8 cellular contexts compared by ENCODE assay signal in genomic region chr5:173056783-173057061, GRCh38. TPM values are rescaled to one million over a fixed set of nuclear protein-coding genes. Genes with fewer than 3 reads are reported as not detected.
DNase-seq lines count a peak whose midpoint lies in the region; ATAC-seq and TF ChIP-seq lines count a peak whose summit lies in the region.

No MANE protein-coding gene starts in this region.

- TF ChIP-seq CTCF in AG04449 (IDR thresholded peaks at IDR 0.05; ENCODE audit: insufficient read depth, low read length, missing control alignments): no peak
- TF ChIP-seq CTCF in SK-N-SH (IDR thresholded peaks at IDR 0.05): no peak

- WGBS in SK-N-SH (ENCODE audit: low lambda C conversion rate): 0% methylated on average over 10 of the region's 27 CpGs
- WGBS in ectodermal cell, 2 experiments: 1% methylated on average over 27 of the region's 27 CpGs

- peaks cover 0 to 11% (median 0%) of the 10 kb centered on the region in 3 donors for H3K27me3 Mint-ChIP-seq in naive B cell

- TF ChIP-seq EP300 in SK-N-SH (IDR thresholded peaks at IDR 0.05; ENCODE audit: borderline replicate concordance in 1 of 2, low read depth in 1 of 2, low read length in 1 of 2): no peak

- ATAC-seq in GM18498 (IDR thresholded peaks at IDR 0.05; ENCODE audit: unreplicated experiment) (peak; percentile 36), HG02981 (IDR thresholded peaks at IDR 0.05; ENCODE audit: unreplicated experiment) (peak; percentile 21), naive B cell (ENCODE audit: low read depth in 2 of 2) (peak; percentile 44 to 47), HG03565 (IDR thresholded peaks at IDR 0.05; ENCODE audit: unreplicated experiment) (no peak)

- CTCF ChIA-PET in AG04449 (lab: Yijun Ruan, JAX): interaction anchor here (1.0 to 1.5 kb wide), 3 partner anchors 18 to 342 kb away, joined by 3 to 15 read pairs (median 7); partner anchors contain the start of gene ATP6V0E1
- CTCF ChIA-PET in SK-N-SH (lab: Yijun Ruan, JAX): interaction anchor here (0.9 to 1.3 kb wide), 4 partner anchors 11 to 340 kb away, joined by 3 to 5 read pairs (median 3); no protein-coding TSS in a partner anchor

- no peaks in the 10 kb centered on the region for H3K36me3 Mint-ChIP-seq in naive B cell

- H2AFZ ChIP-seq in SK-N-SH (ENCODE audit: low read depth): no peak overlapping the region; the same call in 1 of the 2 replicates

- H3K4me3 Mint-ChIP-seq in naive B cell: peak overlapping the region; percentile 80 to 99 (median 96)

- peak overlapping the region; percentile 76; the same call in 1 of the 2 replicates for H3K9ac ChIP-seq in SK-N-SH

- H3K27ac ChIP-seq in SK-N-SH (ENCODE audit: low read depth in 2 of 2, low read length in 1 of 2): peak overlapping the region; percentile 81 to 98
- H3K27ac ChIP-seq in ectodermal cell (ENCODE audit: insufficient read depth, low read depth, low read length, poor library complexity, severe bottlenecking): peak overlapping the region; percentile 84

- no peaks in the 10 kb centered on the region for H3K9me3 Mint-ChIP-seq in naive B cell

- TF ChIP-seq RAD21 in SK-N-SH (IDR thresholded peaks at IDR 0.05; ENCODE audit: low read length): no peak

- no peaks in the 10 kb centered on the region for H3K9me2 ChIP-seq in SK-N-SH

- H3K27me3 ChIP-seq in SK-N-SH (ENCODE audit: insufficient read depth): no peaks in the 10 kb centered on the region
- H3K27me3 ChIP-seq in ectodermal cell (ENCODE audit: control insufficient read depth, insufficient read depth, low read length, poor library complexity, severe bottlenecking): peaks cover 4% of the 10 kb centered on the region

- H4K20me1 ChIP-seq in SK-N-SH (ENCODE audit: insufficient read depth): no peaks in the 10 kb centered on the region; the same call in 1 of the 2 replicates

- H3K4me3 ChIP-seq in AG04449 (ENCODE audit: low read depth, low read length) (peak overlapping the region; percentile 85), SK-N-SH (ENCODE audit: low read depth in 2 of 2, low read length in 1 of 2) (peak overlapping the region; percentile 95), ectodermal cell (ENCODE audit: insufficient read depth, low read depth, low read length) (peak overlapping the region; percentile 96)

- peak overlapping the region; percentile 90 to 99 (median 97) for H3K27ac Mint-ChIP-seq in naive B cell

- H3K9me3 ChIP-seq in SK-N-SH (no peaks in the 10 kb centered on the region), ectodermal cell (ENCODE audit: control insufficient read depth, low read length) (no peaks in the 10 kb centered on the region)

- POLR2A ChIA-PET in AG04449 (lab: Yijun Ruan, JAX) (interaction anchor here (1.0 to 1.2 kb wide), 2 partner anchors 73 to 88 kb away, joined by 3 to 8 read pairs; partner anchors contain the start of gene ATP6V0E1), SK-N-SH (lab: Yijun Ruan, JAX) (interaction anchor here (0.9 to 1.5 kb wide), 5 partner anchors 73 to 273 kb away, joined by 3 to 5 read pairs (median 4); partner anchors contain the start of genes ATP6V0E1, RPL26L1 and STC2)

- H3K36me3 ChIP-seq in SK-N-SH (replicated peaks in 1 of 2; ENCODE audit: control insufficient read depth in 1 of 2, insufficient read depth in 2 of 2, low read length in 1 of 2) (no peaks in the 10 kb centered on the region), ectodermal cell (ENCODE audit: control insufficient read depth, insufficient read depth, low read length) (no peaks in the 10 kb centered on the region)

- peaks cover 38% of the 10 kb centered on the region for H3K79me2 ChIP-seq in SK-N-SH (ENCODE audit: insufficient read depth)

- H3F3A ChIP-seq in SK-N-SH (replicated peaks; ENCODE audit: insufficient read depth): peaks cover 19% of the 10 kb centered on the region

- peak overlapping the region; percentile 95 for H3K4me2 ChIP-seq in SK-N-SH

- DNase-seq in AG04449 (ENCODE audit: low read depth, low spot score) (no peak), SK-N-SH (peak; percentile 88), naive B cell (no peak), GF-D8 (lab: John Stamatoyannopoulos, UW) (no peak)

- H3K4me1 Mint-ChIP-seq in naive B cell: peaks cover 24 to 38% (median 25%) of the 10 kb centered on the region in 3 donors

- H3K4me1 ChIP-seq in SK-N-SH (ENCODE audit: control insufficient read depth in 1 of 2, insufficient read depth in 2 of 2, low read depth in 1 of 2, low read length in 1 of 2) (peaks cover 4 to 5% of the 10 kb centered on the region in 2 experiments; a peak in 3 of 4 replicates), ectodermal cell (ENCODE audit: control insufficient read depth, insufficient read depth, low read length) (no peaks in the 10 kb centered on the region)

TF ChIP-seq in SK-N-SH, 30 proteins besides CTCF, POLR2A, EP300 and RAD21:
- TF ChIP-seq SMC3 (IDR thresholded peaks at IDR 0.05; ENCODE audit: low read depth, low read length): no peak
- no peak for TF ChIP-seq NFIC (IDR thresholded peaks at IDR 0.05; ENCODE audit: borderline replicate concordance)
- TF ChIP-seq MXI1 (IDR thresholded peaks at IDR 0.05; ENCODE audit: low read depth, low read length): no peak
- TF ChIP-seq CHD2 (IDR thresholded peaks at IDR 0.05; ENCODE audit: low read length, partially characterized antibody): no peak
- no peak for TF ChIP-seq JUND (IDR thresholded peaks at IDR 0.05)

RNA-seq across cellular contexts. Expression of gene CREBRF, which starts 0.6 kb away (rescaled TPM):
- polyA plus RNA-seq in SK-N-SH (2012; rRNA removed) (2.4 and 3.2 TPM in 2 replicates), naive B cell (ENCODE audit: low read depth in 6 of 6) (10 to 100 TPM; 60.6 to 97.0 (median 77.3) TPM)
- polyA plus RNA-seq in SK-N-SH (2012; cell fraction: cytosol; rRNA removed): 2.5 and 2.9 TPM in 2 replicates
- polyA plus RNA-seq in SK-N-SH (2012; cell fraction: nucleus; rRNA removed): 6.5 and 10.1 TPM in 2 replicates
- polyA plus RNA-seq in ectodermal cell (2013, experiment 1 of 4): 8.6 TPM
- polyA plus RNA-seq in ectodermal cell (2013, experiment 2 of 4): 8.0 TPM
- 6.9 TPM for polyA plus RNA-seq in ectodermal cell (2013, experiment 3 of 4)
- polyA plus RNA-seq in ectodermal cell (2013, experiment 4 of 4): 10.3 TPM

Comparison
In these comparisons a context has a peak if more than half of its experiments do, and no peak if none do; other contexts are left out.
1. RNA of gene CREBRF, which starts 0.6 kb away (polyA plus RNA-seq): 60.6 to 97.0 TPM in naive B cell; 2.4 to 10.1 TPM in SK-N-SH; every median in the first group is over 4 times any median in the second.
2. Peak in every context shown above with its lines, with median percentiles within 50 percentile points of each other: H3K4me3 ChIP-seq.